Comparison of ENCODE assay signal across 13 cellular contexts in genomic region chr10:35352508-35352907, GRCh38. TPM values are rescaled to one million over a fixed set of nuclear protein-coding genes. Genes with fewer than 3 reads are reported as not detected.
A peak's percentile ranks its signal among the peaks of the same experiment; 100 is the strongest.
DNase-seq lines count a peak whose midpoint lies in the region; ATAC-seq and TF ChIP-seq lines count a peak whose summit lies in the region.
"Had no signal": no experiment of that assay in that cellular context is flagged by ENCODE, and none has a peak within 500 bp of the region (broad histone marks: within the 10 kb centered on the region; RNA-seq: fewer than 3 reads in every experiment).

No MANE protein-coding gene starts in this region.

- no peaks in the 10 kb centered on the region for H3K27me3 Mint-ChIP-seq in activated CD4-positive, alpha-beta memory T cell treated with anti-CD3 and anti-CD28 coated beads, Interleukin-2, amount 10 ng/mL, durations not matched to agents 7 days and 5 days
- H3K27me3 Mint-ChIP-seq in naive thymus-derived CD8-positive, alpha-beta T cell, result no peaks in the 10 kb centered on the region
- H3K27me3 Mint-ChIP-seq: brain had no signal

- POLR2A ChIA-PET in activated CD4-positive, alpha-beta memory T cell treated with anti-CD3 and anti-CD28 coated beads, Interleukin-2, amount 10 ng/mL, durations not matched to agents 7 days and 5 days (lab: Charles Lee), result no interaction called here
- POLR2A ChIA-PET in naive thymus-derived CD8-positive, alpha-beta T cell (lab: Charles Lee), result no interaction called here

- H3K9me3 Mint-ChIP-seq in activated CD4-positive, alpha-beta memory T cell treated with anti-CD3 and anti-CD28 coated beads, Interleukin-2, amount 10 ng/mL, durations not matched to agents 7 days and 5 days, result no peaks in the 10 kb centered on the region
- H3K9me3 Mint-ChIP-seq in naive thymus-derived CD8-positive, alpha-beta T cell, result no peaks in the 10 kb centered on the region

- peaks cover 66% of the 10 kb centered on the region for H3K4me1 Mint-ChIP-seq in activated CD4-positive, alpha-beta memory T cell treated with anti-CD3 and anti-CD28 coated beads, Interleukin-2, amount 10 ng/mL, durations not matched to agents 7 days and 5 days
- H3K4me1 Mint-ChIP-seq in naive thymus-derived CD8-positive, alpha-beta T cell, result peaks cover 61 to 100% (median 91%) of the 10 kb centered on the region in 4 donors

- H3K9me3 ChIP-seq in BE2C, result no peaks in the 10 kb centered on the region
- H3K9me3 ChIP-seq: HAP-1, upper lobe of left lung had no signal

- peaks cover 5% of the 10 kb centered on the region for H3K36me3 Mint-ChIP-seq in activated CD4-positive, alpha-beta memory T cell treated with anti-CD3 and anti-CD28 coated beads, Interleukin-2, amount 10 ng/mL, durations not matched to agents 7 days and 5 days (ENCODE audit: low read depth)
- H3K36me3 Mint-ChIP-seq in naive thymus-derived CD8-positive, alpha-beta T cell, result peaks cover 0 to 5% (median 0%) of the 10 kb centered on the region in 3 donors

- CTCF ChIA-PET in activated CD4-positive, alpha-beta memory T cell treated with anti-CD3 and anti-CD28 coated beads, Interleukin-2, amount 10 ng/mL, durations not matched to agents 7 days and 5 days (lab: Charles Lee), result interaction anchor here (6.0 kb wide), 1 partner anchor 10 kb away, joined by 26 read pairs; no protein-coding TSS in a partner anchor

- TF ChIP-seq CTCF in BE2C (IDR thresholded peaks at IDR 0.05; ENCODE audit: low read depth, low read length), result no peak

- peaks cover 3% of the 10 kb centered on the region; the same call in 1 of the 2 replicates for H3K4me1 ChIP-seq in BE2C

- no peak overlapping the region for H3K4me3 ChIP-seq in BE2C (ENCODE audit: low read depth, low read length)
- H3K4me3 ChIP-seq: HAP-1, upper lobe of left lung had no signal

- no peaks in the 10 kb centered on the region for H3K36me3 ChIP-seq in BE2C
- H3K36me3 ChIP-seq: HAP-1, upper lobe of left lung had no signal

- no peak overlapping the region for H3K27ac Mint-ChIP-seq in activated CD4-positive, alpha-beta memory T cell treated with anti-CD3 and anti-CD28 coated beads, Interleukin-2, amount 10 ng/mL, durations not matched to agents 7 days and 5 days
- peak overlapping the region; percentile 13 to 76 (median 42) for H3K27ac Mint-ChIP-seq in naive thymus-derived CD8-positive, alpha-beta T cell

- H3K4me3 Mint-ChIP-seq in activated CD4-positive, alpha-beta memory T cell treated with anti-CD3 and anti-CD28 coated beads, Interleukin-2, amount 10 ng/mL, durations not matched to agents 7 days and 5 days, result no peak overlapping the region
- H3K4me3 Mint-ChIP-seq in naive thymus-derived CD8-positive, alpha-beta T cell, result peak overlapping the region; percentile 12 to 76 (median 64)
- H3K4me3 Mint-ChIP-seq: brain had no signal

- peak; percentile 17 for DNase-seq in activated CD4-positive, alpha-beta T cell treated with anti-CD3 and anti-CD28 coated beads for 48 hours
- DNase-seq in activated CD4-positive, alpha-beta T cell treated with anti-CD3 and anti-CD28 coated beads, Interleukin-2, amount 50 U/mL, for 4 hours, result no peak
- DNase-seq in activated CD4-positive, alpha-beta memory T cell treated with anti-CD3 and anti-CD28 coated beads, Interleukin-2, amount 10 ng/mL, durations not matched to agents 7 days and 5 days, result peak; percentile 50
- DNase-seq in naive thymus-derived CD8-positive, alpha-beta T cell, result no peak
- DNase-seq in BE2C (no peak), NCI-H526 (lab: John Stamatoyannopoulos, UW) (no peak)
- DNase-seq: NCI-H1417 treated with DMSO at 0.1 percent for 48 hours, NCI-H510A treated with DMSO at 0.1 percent for 48 hours, upper lobe of left lung had no signal

- no peaks in the 10 kb centered on the region for H3K27me3 ChIP-seq in BE2C
- H3K27me3 ChIP-seq: upper lobe of left lung had no signal

- ATAC-seq in HG02610 (IDR thresholded peaks at IDR 0.05; ENCODE audit: unreplicated experiment) (peak; percentile 26), HG02870 (IDR thresholded peaks at IDR 0.05; ENCODE audit: unreplicated experiment) (no peak)
- ATAC-seq in naive thymus-derived CD8-positive, alpha-beta T cell, result peak; percentile 52 to 61

RNA-seq across cellular contexts. Expression of gene CCNY, which starts 16.2 kb away (rescaled TPM):
- 10 to 100 TPM; 49.3 to 56.7 TPM for total RNA-seq in activated CD4-positive, alpha-beta memory T cell treated with anti-CD3 and anti-CD28 coated beads, Interleukin-2, amount 10 ng/mL, durations not matched to agents 7 days and 5 days
- total RNA-seq in naive thymus-derived CD8-positive, alpha-beta T cell, result 10 to 100 TPM; 72.6 to 78.6 TPM
- 10 to 100 TPM; 11.0 to 25.5 (median 24.0) TPM for polyA plus RNA-seq in naive thymus-derived CD8-positive, alpha-beta T cell
- 41.8 TPM for polyA plus RNA-seq in BE2C (2012; ENCODE audit: insufficient read depth, insufficient read length, low read depth)

Comparison
In these comparisons a context has a peak if more than half of its experiments do, and no peak if none do; other contexts are left out.
1. DNase-seq: peak in activated CD4-positive, alpha-beta T cell treated with anti-CD3 and anti-CD28 coated beads for 48 hours (single experiment) and activated CD4-positive, alpha-beta memory T cell treated with anti-CD3 and anti-CD28 coated beads, Interleukin-2, amount 10 ng/mL, durations not matched to agents 7 days and 5 days (single experiment); none in activated CD4-positive, alpha-beta T cell treated with anti-CD3 and anti-CD28 coated beads, Interleukin-2, amount 50 U/mL, for 4 hours (0 of 2), naive thymus-derived CD8-positive, alpha-beta T cell (0 of 10), BE2C (single experiment) and NCI-H526 (0 of 2).